Comparison of ENCODE assay signal across 1 cellular context in the genomic region with DNA sequence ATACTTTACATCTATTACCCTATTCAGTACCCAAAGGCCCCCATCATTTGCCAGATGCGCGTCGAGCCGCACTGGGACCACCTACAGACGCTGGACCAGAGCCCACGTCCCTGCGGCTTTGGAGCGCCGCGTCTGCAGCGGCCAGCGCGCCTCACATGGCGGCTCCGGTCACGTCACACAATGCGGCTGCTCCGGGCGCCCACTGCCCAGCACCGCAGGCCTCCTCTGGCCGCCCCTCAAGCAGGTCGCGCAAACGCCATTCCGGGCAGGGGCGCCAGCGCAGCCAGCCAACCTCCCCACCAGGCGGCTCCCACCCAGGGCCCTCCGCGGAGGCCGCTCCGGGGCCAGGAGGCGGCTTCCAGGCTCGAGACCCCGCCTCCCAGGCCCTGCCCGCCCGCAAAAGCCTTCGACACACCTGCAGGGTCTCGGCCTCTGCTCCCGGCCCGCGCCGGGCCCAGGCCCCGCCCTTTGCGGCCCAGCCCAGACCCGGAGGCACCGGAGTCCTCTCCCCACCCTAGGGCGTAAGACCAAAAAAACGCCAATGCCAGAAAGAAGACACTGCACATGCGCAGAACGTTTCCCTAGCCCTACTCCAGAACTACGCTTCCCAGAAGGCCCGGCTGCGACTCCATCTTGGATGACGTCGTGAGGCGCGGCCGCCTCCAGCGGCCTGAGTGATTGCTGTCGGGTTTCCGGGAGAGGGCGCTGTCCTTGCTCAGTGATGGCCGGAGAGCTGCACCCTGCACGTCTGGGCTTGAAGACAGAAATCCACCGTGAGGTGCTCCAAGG.
TF ChIP-seq lines count a peak whose summit lies in the region.

ZNF25 (minus strand) TSS at position 557 of the 789 bp plus-strand sequence. CDS start 4,925 bp downstream, outside the sequence.

TF ChIP-seq in HepG2, 621 proteins besides CTCF, POLR2A, EP300 and RAD21 (continued from another document and continues in another):
- TF ChIP-seq, protein P1, sequence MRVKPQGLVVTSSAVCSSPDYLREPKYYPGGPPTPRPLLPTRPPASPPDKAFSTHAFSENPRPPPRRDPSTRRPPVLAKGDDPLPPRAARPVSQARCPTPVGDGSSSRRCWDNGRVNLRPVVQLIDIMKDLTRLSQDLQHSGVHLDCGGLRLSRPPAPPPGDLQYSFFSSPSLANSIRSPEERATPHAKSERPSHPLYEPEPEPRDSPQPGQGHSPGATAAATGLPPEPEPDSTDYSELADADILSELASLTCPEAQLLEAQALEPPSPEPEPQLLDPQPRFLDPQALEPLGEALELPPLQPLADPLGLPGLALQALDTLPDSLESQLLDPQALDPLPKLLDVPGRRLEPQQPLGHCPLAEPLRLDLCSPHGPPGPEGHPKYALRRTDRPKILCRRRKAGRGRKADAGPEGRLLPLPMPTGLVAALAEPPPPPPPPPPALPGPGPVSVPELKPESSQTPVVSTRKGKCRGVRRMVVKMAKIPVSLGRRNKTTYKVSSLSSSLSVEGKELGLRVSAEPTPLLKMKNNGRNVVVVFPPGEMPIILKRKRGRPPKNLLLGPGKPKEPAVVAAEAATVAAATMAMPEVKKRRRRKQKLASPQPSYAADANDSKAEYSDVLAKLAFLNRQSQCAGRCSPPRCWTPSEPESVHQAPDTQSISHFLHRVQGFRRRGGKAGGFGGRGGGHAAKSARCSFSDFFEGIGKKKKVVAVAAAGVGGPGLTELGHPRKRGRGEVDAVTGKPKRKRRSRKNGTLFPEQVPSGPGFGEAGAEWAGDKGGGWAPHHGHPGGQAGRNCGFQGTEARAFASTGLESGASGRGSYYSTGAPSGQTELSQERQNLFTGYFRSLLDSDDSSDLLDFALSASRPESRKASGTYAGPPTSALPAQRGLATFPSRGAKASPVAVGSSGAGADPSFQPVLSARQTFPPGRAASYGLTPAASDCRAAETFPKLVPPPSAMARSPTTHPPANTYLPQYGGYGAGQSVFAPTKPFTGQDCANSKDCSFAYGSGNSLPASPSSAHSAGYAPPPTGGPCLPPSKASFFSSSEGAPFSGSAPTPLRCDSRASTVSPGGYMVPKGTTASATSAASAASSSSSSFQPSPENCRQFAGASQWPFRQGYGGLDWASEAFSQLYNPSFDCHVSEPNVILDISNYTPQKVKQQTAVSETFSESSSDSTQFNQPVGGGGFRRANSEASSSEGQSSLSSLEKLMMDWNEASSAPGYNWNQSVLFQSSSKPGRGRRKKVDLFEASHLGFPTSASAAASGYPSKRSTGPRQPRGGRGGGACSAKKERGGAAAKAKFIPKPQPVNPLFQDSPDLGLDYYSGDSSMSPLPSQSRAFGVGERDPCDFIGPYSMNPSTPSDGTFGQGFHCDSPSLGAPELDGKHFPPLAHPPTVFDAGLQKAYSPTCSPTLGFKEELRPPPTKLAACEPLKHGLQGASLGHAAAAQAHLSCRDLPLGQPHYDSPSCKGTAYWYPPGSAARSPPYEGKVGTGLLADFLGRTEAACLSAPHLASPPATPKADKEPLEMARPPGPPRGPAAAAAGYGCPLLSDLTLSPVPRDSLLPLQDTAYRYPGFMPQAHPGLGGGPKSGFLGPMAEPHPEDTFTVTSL (CRISPR knock-in tag; IDR thresholded peaks at IDR 0.05; ENCODE audit: borderline replicate concordance): no peak
- TF ChIP-seq SP2 (CRISPR knock-in tag; IDR thresholded peaks at IDR 0.05) (no peak), EEA1 (CRISPR knock-in tag; IDR thresholded peaks at IDR 0.05; ENCODE audit: borderline replicate concordance) (no peak), ZNF605 (CRISPR knock-in tag; IDR thresholded peaks at IDR 0.05) (peak; percentile 57; the same call in 1 of the 2 replicates), HOXA5 (CRISPR knock-in tag; IDR thresholded peaks at IDR 0.05) (peak; percentile 74), MYNN (CRISPR knock-in tag; IDR thresholded peaks at IDR 0.05; ENCODE audit: low read depth) (peak; percentile 40; the same call in 1 of the 2 replicates), SP1 (IDR thresholded peaks at IDR 0.05) (no peak), SP1 (CRISPR knock-in tag; IDR thresholded peaks at IDR 0.05) (peak; percentile 58; the same call in 1 of the 2 replicates), ZNF235 (CRISPR knock-in tag; IDR thresholded peaks at IDR 0.05; ENCODE audit: borderline replicate concordance) (no peak), RNF2 (conservative IDR thresholded peaks at IDR 0.05; ENCODE audit: low read depth) (no peak; the same call in 1 of the 2 replicates), HNRNPH1 (optimal IDR thresholded peaks at IDR 0.05; ENCODE audit: low read depth, low read length) (no peak), GATA4 (IDR thresholded peaks at IDR 0.05; ENCODE audit: borderline replicate concordance, low read depth) (no peak), NCOA5 (CRISPR knock-in tag; IDR thresholded peaks at IDR 0.05) (no peak), ZNF83 (CRISPR knock-in tag; IDR thresholded peaks at IDR 0.05; ENCODE audit: borderline replicate concordance) (no peak), ZNF326 (CRISPR knock-in tag; IDR thresholded peaks at IDR 0.05; ENCODE audit: borderline replicate concordance) (no peak), ZNF331 (CRISPR knock-in tag; IDR thresholded peaks at IDR 0.05) (peak; percentile 74; the same call in 1 of the 2 replicates), JUND (CRISPR knock-in tag; IDR thresholded peaks at IDR 0.05) (peak; percentile 42; the same call in 1 of the 2 replicates), RNF219 (CRISPR knock-in tag; IDR thresholded peaks at IDR 0.05) (no peak), MEF2D (CRISPR knock-in tag; IDR thresholded peaks at IDR 0.05) (no peak; the same call in 1 of the 2 replicates), ZNF776 (CRISPR knock-in tag; IDR thresholded peaks at IDR 0.05) (no peak), SNRNP70 (IDR thresholded peaks at IDR 0.05; ENCODE audit: low read depth, low read length) (no peak), ZNF143 (CRISPR knock-in tag; IDR thresholded peaks at IDR 0.05) (peak; percentile 97), DMAP1 (CRISPR knock-in tag; IDR thresholded peaks at IDR 0.05) (peak; percentile 69), NCOA2 (CRISPR knock-in tag; IDR thresholded peaks at IDR 0.05) (no peak), HHEX (CRISPR knock-in tag; IDR thresholded peaks at IDR 0.05) (no peak), CEBPB (IDR thresholded peaks at IDR 0.05; ENCODE audit: borderline replicate concordance, low read depth, low read length) (no peak), ZNF883 (CRISPR knock-in tag; IDR thresholded peaks at IDR 0.05; ENCODE audit: not compliant biosample characterization) (peak; percentile 40), PRMT3 (CRISPR knock-in tag; IDR thresholded peaks at IDR 0.05; ENCODE audit: borderline replicate concordance, low read depth) (no peak), LRRFIP1 (CRISPR knock-in tag; conservative IDR thresholded peaks at IDR 0.05) (no peak), KAT8 (CRISPR knock-in tag; IDR thresholded peaks at IDR 0.05) (peak; percentile 85), ZNF781 (CRISPR knock-in tag; IDR thresholded peaks at IDR 0.05; ENCODE audit: borderline replicate concordance, not compliant biosample characterization) (no peak), LCORL (IDR thresholded peaks at IDR 0.05) (peak; percentile 66; the same call in 1 of the 2 replicates), LCORL (CRISPR knock-in tag; IDR thresholded peaks at IDR 0.05) (peak; percentile 98), ZSCAN20 (CRISPR knock-in tag; IDR thresholded peaks at IDR 0.05; ENCODE audit: borderline replicate concordance) (0 out of 2 replicates have a peak, but pooled peaks have one; percentile 46), PRDM15 (CRISPR knock-in tag; IDR thresholded peaks at IDR 0.05) (0 out of 2 replicates have a peak, but pooled peaks have one; percentile 37), HOXA3 (CRISPR knock-in tag; IDR thresholded peaks at IDR 0.05) (peak; percentile 85)
- TF ChIP-seq, protein P2, sequence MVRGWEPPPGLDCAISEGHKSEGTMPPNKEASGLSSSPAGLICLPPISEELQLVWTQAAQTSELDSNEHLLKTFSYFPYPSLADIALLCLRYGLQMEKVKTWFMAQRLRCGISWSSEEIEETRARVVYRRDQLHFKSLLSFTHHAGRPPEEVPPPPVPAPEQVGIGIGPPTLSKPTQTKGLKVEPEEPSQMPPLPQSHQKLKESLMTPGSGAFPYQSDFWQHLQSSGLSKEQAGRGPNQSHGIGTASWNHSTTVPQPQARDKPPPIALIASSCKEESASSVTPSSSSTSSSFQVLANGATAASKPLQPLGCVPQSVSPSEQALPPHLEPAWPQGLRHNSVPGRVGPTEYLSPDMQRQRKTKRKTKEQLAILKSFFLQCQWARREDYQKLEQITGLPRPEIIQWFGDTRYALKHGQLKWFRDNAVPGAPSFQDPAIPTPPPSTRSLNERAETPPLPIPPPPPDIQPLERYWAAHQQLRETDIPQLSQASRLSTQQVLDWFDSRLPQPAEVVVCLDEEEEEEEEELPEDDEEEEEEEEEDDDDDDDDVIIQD (CRISPR knock-in tag; IDR thresholded peaks at IDR 0.05; ENCODE audit: low read depth): 0 out of 2 replicates have a peak, but pooled peaks have one; percentile 26
- TF ChIP-seq, protein P3, sequence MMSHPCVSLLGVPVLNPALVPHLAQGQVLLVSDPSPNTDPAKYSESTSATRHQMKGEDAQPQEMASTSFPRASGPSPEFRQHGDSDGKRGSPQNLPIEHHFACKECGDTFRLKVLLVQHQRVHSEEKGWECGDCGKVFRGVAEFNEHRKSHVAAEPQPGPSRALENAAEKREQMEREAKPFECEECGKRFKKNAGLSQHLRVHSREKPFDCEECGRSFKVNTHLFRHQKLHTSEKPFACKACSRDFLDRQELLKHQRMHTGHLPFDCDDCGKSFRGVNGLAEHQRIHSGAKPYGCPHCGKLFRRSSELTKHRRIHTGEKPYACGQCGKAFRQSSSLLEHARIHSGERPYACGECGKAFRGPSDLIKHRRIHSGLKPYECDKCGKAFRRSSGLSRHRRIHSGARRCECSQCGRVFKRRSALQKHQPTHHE (CRISPR knock-in tag; IDR thresholded peaks at IDR 0.05; ENCODE audit: borderline replicate concordance): no peak; the same call in 1 of the 2 replicates
- TF ChIP-seq, protein P4, sequence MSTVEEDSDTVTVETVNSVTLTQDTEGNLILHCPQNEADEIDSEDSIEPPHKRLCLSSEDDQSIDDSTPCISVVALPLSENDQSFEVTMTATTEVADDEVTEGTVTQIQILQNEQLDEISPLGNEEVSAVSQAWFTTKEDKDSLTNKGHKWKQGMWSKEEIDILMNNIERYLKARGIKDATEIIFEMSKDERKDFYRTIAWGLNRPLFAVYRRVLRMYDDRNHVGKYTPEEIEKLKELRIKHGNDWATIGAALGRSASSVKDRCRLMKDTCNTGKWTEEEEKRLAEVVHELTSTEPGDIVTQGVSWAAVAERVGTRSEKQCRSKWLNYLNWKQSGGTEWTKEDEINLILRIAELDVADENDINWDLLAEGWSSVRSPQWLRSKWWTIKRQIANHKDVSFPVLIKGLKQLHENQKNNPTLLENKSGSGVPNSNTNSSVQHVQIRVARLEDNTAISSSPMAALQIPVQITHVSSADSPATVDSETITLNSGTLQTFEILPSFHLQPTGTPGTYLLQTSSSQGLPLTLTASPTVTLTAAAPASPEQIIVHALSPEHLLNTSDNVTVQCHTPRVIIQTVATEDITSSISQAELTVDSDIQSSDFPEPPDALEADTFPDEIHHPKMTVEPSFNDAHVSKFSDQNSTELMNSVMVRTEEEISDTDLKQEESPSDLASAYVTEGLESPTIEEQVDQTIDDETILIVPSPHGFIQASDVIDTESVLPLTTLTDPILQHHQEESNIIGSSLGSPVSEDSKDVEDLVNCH (CRISPR knock-in tag; IDR thresholded peaks at IDR 0.05): no peak
